Comparison of ENCODE assay signal across 8 cellular contexts in the genomic region with DNA sequence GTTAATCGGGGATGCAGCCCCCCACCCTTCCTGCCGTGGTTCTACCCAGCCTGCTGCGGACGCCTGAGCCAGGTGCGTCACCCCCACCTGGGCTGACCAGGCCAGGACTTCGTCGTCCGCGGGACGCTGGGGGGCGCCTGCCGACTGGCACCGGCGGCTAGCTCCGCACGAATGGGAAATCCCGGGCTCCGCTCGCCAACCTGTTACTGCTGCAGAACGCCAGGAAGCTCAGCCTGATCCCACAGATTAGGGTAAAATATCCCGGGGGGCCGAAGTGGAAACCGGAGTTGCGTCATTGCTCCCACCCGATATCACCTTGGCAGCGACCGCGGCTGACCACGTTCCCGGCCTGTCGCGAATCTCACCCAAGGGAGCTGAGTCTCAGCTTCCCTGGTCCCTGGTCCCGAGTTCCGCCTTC. TPM values are rescaled to one million over a fixed set of nuclear protein-coding genes. Genes with fewer than 3 reads are reported as not detected.
A peak's percentile ranks its signal among the peaks of the same experiment; 100 is the strongest.
DNase-seq lines count a peak whose midpoint lies in the region; ATAC-seq, FAIRE-seq and TF ChIP-seq lines count a peak whose summit lies in the region.

No MANE protein-coding gene starts in this region.

- peak overlapping the region; percentile 90 for H3K27ac ChIP-seq in VCaP
- H3K27ac ChIP-seq in gastroesophageal sphincter: peak overlapping the region in 1 of 4 donors; percentile 62
- H3K27ac ChIP-seq in pancreas: peak overlapping the region; percentile 69 to 91 (median 82)

- H3K4me1 ChIP-seq in gastroesophageal sphincter (peaks cover 0 to 29% (median 22%) of the 10 kb centered on the region in 3 donors), pancreas (peaks cover 0 to 10% (median 0%) of the 10 kb centered on the region in 3 donors)

- ATAC-seq in GM18517 (IDR thresholded peaks at IDR 0.05; ENCODE audit: unreplicated experiment) (peak; percentile 16), HG03354 (IDR thresholded peaks at IDR 0.05; ENCODE audit: poor library complexity, severe bottlenecking, unreplicated experiment) (peak; percentile 17), gastroesophageal sphincter (peak; percentile 29), pancreas (peak; percentile 83 to 86 (median 84))

- H3K36me3 ChIP-seq in gastroesophageal sphincter (no peaks in the 10 kb centered on the region), pancreas (no peaks in the 10 kb centered on the region)

- WGBS in gastroesophageal sphincter (ENCODE audit: low coverage in 1 of 2), 2 donors: no CpG with 5 or more reads among the region's 34 CpGs
- WGBS in pancreas, 2 donors: 1% methylated on average over 34 of the region's 34 CpGs

- peak overlapping the region; percentile 92 for H3K4me3 ChIP-seq in AG10803 (ENCODE audit: low read length)
- peak overlapping the region; percentile 42 to 60 for H3K4me3 ChIP-seq in gastroesophageal sphincter
- peak overlapping the region; percentile 45 to 58 (median 48) for H3K4me3 ChIP-seq in pancreas

- intact Hi-C loops in pancreas (cut with DNase I): no loop called here

- H3K9me3 ChIP-seq in gastroesophageal sphincter: no peaks in the 10 kb centered on the region
- H3K9me3 ChIP-seq in pancreas: no peaks in the 10 kb centered on the region

- TF ChIP-seq CTCF in AG10803 (conservative IDR thresholded peaks at IDR 0.05; ENCODE audit: low read length): no peak
- peak; percentile 80 for TF ChIP-seq CTCF in VCaP (conservative IDR thresholded peaks at IDR 0.05)
- TF ChIP-seq CTCF in gastroesophageal sphincter (IDR thresholded peaks at IDR 0.05): peak in 3 of 4 experiments; percentile 30 to 52 (median 33)
- TF ChIP-seq CTCF in pancreas (IDR thresholded peaks at IDR 0.05): peak in 2 of 4 donors; percentile 21 to 31

- TF ChIP-seq POLR2A in gastroesophageal sphincter (IDR thresholded peaks at IDR 0.05): no peak

- H3K27me3 ChIP-seq in gastroesophageal sphincter (peaks cover 21% of the 10 kb centered on the region), pancreas (no peaks in the 10 kb centered on the region)

- no peak for DNase-seq in AG10803 (ENCODE audit: low read depth)
- peak; percentile 86 to 93 (median 88) for DNase-seq in pancreas
- no peak for DNase-seq in OCI-M2 (lab: John Stamatoyannopoulos, UW; ENCODE audit: unreplicated experiment)
- no peak for DNase-seq in Kasumi-1 (lab: John Stamatoyannopoulos, UW)

- no peak for TF ChIP-seq EP300 in gastroesophageal sphincter (IDR thresholded peaks at IDR 0.05)

- no peak for FAIRE-seq in pancreas (lab: Jason Lieb, UNC)

RNA-seq across cellular contexts. Expression of gene VDR, which starts 0.5 kb away (rescaled TPM):
- total RNA-seq in gastroesophageal sphincter (1 to 10 TPM; 1.2 to 5.5 (median 1.6) TPM), pancreas (1 to 10 TPM; 1.3 to 5.5 (median 3.5) TPM)
- 1 to 10 TPM; 1.2 to 1.7 TPM for polyA plus RNA-seq in pancreas

RNA-seq across cellular contexts. Expression of gene TMEM106C, which starts 58.1 kb away (rescaled TPM):
- total RNA-seq in gastroesophageal sphincter: 100 to 1,000 TPM in 2 of 4 donors, 10 to 100 TPM in 2; 67.3 to 156 (median 95.1) TPM
- total RNA-seq in pancreas: 10 to 100 TPM; 25.6 to 42.1 (median 31.7) TPM
- 10 to 100 TPM; 24.7 to 44.7 TPM for polyA plus RNA-seq in pancreas

Comparison
In these comparisons a context has a peak if more than half of its experiments do, and no peak if none do; other contexts are left out.
1. DNase-seq: peak in pancreas (6 of 6); none in AG10803 (single experiment), OCI-M2 (single experiment) and Kasumi-1 (0 of 2).
2. ATAC-seq: peak in every context shown above with its lines; median percentile 84 in pancreas; 29 in gastroesophageal sphincter; 17 in HG03354; 16 in GM18517.
3. Peak in every context shown above with its lines, with median percentiles within 50 percentile points of each other: H3K4me3 ChIP-seq.